In the genomic region with DNA sequence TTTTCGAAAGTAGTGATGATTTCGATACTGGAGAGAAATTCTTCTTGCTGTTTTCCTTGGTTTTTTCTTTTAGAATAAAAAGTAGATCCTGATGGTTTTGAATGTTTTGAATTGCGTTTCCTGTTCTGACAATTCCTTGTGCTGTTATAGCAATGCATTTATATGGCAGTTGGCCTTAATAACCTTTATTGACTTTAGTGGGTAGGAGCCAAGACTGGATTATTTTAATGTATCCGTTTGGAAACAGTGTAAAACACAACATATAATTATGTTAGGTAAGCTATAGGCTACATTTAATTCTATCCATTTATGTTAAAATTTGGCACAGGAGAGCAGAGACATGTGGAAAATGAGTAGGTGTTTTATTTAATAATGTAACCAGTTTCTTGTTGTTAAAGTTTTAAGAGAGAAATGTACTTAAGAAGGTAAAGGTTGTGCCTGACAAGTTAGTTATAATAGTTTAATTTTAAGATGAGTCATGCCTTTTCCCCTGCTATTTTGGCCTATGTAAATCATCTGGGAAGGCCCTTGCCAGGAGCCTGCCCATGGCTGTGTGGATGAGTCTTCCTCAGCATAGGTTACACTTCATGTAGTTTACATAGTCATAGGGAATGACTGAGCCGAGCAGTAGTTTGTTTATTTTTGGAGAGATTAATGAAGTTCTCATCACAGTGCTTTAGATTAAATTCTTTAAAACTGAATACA, we compare ENCODE assay signal across 10 cellular contexts.
DNase-seq lines count a peak whose midpoint lies in the region; ATAC-seq and TF ChIP-seq lines count a peak whose summit lies in the region.
"Had no signal": no experiment of that assay in that cellular context is flagged by ENCODE, and none has a peak within 500 bp of the region (broad histone marks: within the 10 kb centered on the region; RNA-seq: fewer than 3 reads in every experiment).

No MANE protein-coding gene starts in this region.

- no peaks in the 10 kb centered on the region for H3K9me3 ChIP-seq in left lung
- H3K9me3 ChIP-seq: lower lobe of right lung had no signal

- ATAC-seq in left lung, result peak; percentile 86

- TF ChIP-seq CTCF in AG09309 (IDR thresholded peaks at IDR 0.05; ENCODE audit: control insufficient read depth, insufficient read depth, low read depth, low read length, missing control alignments) (no peak), left lung (IDR thresholded peaks at IDR 0.05) (no peak)

- peaks cover 0 to 15% of the 10 kb centered on the region in 2 donors for H3K36me3 ChIP-seq in left lung

- peaks cover 0 to 22% of the 10 kb centered on the region in 2 donors for H3K4me1 ChIP-seq in left lung

- H3K4me3 ChIP-seq in AG09309 (ENCODE audit: control insufficient read depth, low read depth, low read length) (no peak overlapping the region), left lung (no peak overlapping the region)
- H3K4me3 ChIP-seq: lower lobe of right lung had no signal

- H3K27ac ChIP-seq in left lung, result peak overlapping the region in 1 of 2 donors; percentile 23
- H3K27ac ChIP-seq: lower lobe of right lung had no signal

- no peaks in the 10 kb centered on the region for H3K27me3 ChIP-seq in left lung

- DNase-seq in AG09309 (ENCODE audit: low read depth) (peak; percentile 21), LHCN-M2 (ENCODE audit: low read depth) (peak; percentile 69), astrocyte of the hippocampus (ENCODE audit: low read depth, low spot score) (peak; percentile 53), left lung (peak in 1 of 2 donors; percentile 52), NK-92 (lab: John Stamatoyannopoulos, UW; ENCODE audit: unreplicated experiment) (no peak), ecto neural progenitor cell (ENCODE audit: low spot score) (no peak), SW480 (ENCODE audit: low spot score) (no peak), amygdala (lab: John Stamatoyannopoulos, UW) (no peak)
- DNase-seq: activated CD4-positive, alpha-beta T cell treated with anti-CD3 and anti-CD28 coated beads, Interleukin-2, amount 50 U/mL, for 48 hours; lower lobe of right lung had no signal

- intact Hi-C loops in left lung (cut with DNase I), result no loop called here

Comparison
In these comparisons a context has a peak if more than half of its experiments do, and no peak if none do; other contexts are left out.
1. DNase-seq: peak in AG09309 (single experiment), LHCN-M2 (single experiment) and astrocyte of the hippocampus (single experiment); none in NK-92 (single experiment), ecto neural progenitor cell (single experiment), SW480 (single experiment) and amygdala (0 of 56).